Comparison of ENCODE assay signal across 25 cellular contexts in the genomic region with DNA sequence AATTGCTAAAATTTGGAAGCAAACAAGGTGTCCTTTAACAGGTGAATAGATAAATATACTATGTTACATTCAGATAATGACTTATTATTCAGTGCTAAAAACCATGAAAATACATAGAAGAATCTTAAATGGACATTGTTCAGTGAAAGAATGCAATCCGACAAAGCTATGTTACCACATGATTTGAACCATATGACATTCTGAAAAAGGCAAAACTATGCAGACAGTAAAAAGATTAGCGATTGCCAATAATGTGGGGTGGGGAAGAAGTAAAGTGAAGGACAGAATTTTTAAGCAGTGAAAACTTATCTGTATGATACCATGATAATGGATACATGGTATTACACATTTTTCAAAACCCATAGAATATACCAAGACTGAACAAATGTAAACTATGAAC.
"Had no signal": no experiment of that assay in that cellular context is flagged by ENCODE, and none has a peak within 500 bp of the region (broad histone marks: within the 10 kb centered on the region; RNA-seq: fewer than 3 reads in every experiment).

No MANE protein-coding gene starts in this region.

- H3K4me1 ChIP-seq: left lung, lower lobe of right lung, parathyroid adenoma, right atrium auricular region, right lobe of liver, stomach, suprapubic skin, tibial artery, uterus had no signal

- H3K9ac ChIP-seq: parathyroid adenoma had no signal

- H2AFZ ChIP-seq: parathyroid adenoma had no signal

- H3K36me3 ChIP-seq: left lung, lower lobe of right lung, right atrium auricular region, right lobe of liver, stomach, suprapubic skin, thoracic aorta, tibial artery, uterus had no signal

- ATAC-seq: left colon; left lung; lower lobe of right lung; naive thymus-derived CD8-positive, alpha-beta T cell; right lobe of liver; stimulated activated naive B cell treated with anti-CD40 and anti-IgM and Interleukin-4, amounts not matched to agents 10 μg/mL and 1 μg/mL and 100 μg/mL, for 72 hours; stimulated activated naive CD8-positive, alpha-beta T cell treated with anti-CD3 and anti-CD28 coated beads, Interleukin-15, Interleukin-2, amounts not matched to agents 100 U/mL and 50 U/mL, for 24 hours had no signal

- H3K9me3 ChIP-seq: lower lobe of right lung, right lobe of liver, suprapubic skin, thoracic aorta, uterus had no signal

- H3K27ac ChIP-seq: left lung, lower lobe of right lung, parathyroid adenoma, right lobe of liver, skin epidermis, stomach, suprapubic skin, thoracic aorta, tibial artery, uterus had no signal

- H3K79me2 ChIP-seq: parathyroid adenoma had no signal

- DNase-seq: hypothalamus; immature natural killer cell; kidney; left colon; left lung; lower lobe of right lung; mammary epithelial cell; mesenchymal stem cell; naive thymus-derived CD8-positive, alpha-beta T cell; nucleus accumbens; right lobe of liver; stimulated activated CD4-positive, alpha-beta T cell treated with anti-CD3 and anti-CD28 coated beads, Interleukin-12 subunit alpha, Interleukin-12 subunit beta, amount 100 ng/mL, for 4 hours; stimulated activated CD4-positive, alpha-beta T cell treated with anti-CD3 and anti-CD28 coated beads, Interleukin-15, amount 100 ng/mL, for 24 hours; stimulated activated CD4-positive, alpha-beta T cell treated with anti-CD3 and anti-CD28 coated beads, Interleukin-2, amount 100 ng/mL, for 24 hours; stimulated activated CD4-positive, alpha-beta T cell treated with anti-CD3 and anti-CD28 coated beads, Interleukin-4, amount 100 ng/mL, for 1 hour; stimulated activated naive B cell treated with anti-CD40 and anti-IgM and Interleukin-4, amounts not matched to agents 10 μg/mL and 1 μg/mL and 100 μg/mL, for 72 hours; stimulated activated naive CD8-positive, alpha-beta T cell treated with anti-CD3 and anti-CD28 coated beads, Interleukin-15, Interleukin-2, amounts not matched to agents 100 U/mL and 50 U/mL, for 24 hours; stomach; tibial artery; uterus had no signal

- H3K4me3 ChIP-seq: left lung, lower lobe of right lung, right lobe of liver, skin epidermis, stomach, suprapubic skin, thoracic aorta, tibial artery, uterus had no signal

- H3K27me3 ChIP-seq: left lung, right atrium auricular region, right lobe of liver, stomach, suprapubic skin, tibial artery, uterus had no signal
